1 cellular context compared by ENCODE assay signal in the genomic region with DNA sequence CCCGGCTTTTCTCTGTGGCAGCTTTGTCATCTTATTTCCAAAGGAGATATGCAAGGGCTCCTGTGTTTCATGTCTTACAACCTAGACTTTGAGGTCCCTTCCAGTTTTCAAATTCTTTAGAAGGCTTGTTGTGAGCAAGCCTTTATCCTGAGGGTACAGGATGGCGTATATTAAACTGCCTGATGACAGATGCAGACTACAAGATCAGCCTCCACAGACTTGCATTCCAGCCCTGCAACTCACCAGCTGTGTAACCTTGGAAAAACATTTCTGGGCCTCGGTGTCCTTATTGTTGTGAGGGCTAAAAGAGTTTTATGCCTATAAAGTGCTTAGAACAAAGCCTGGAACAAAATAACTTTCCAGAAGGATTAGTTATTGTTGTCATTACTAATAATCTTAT.
TF ChIP-seq lines count a peak whose summit lies in the region.

No MANE protein-coding gene starts in this region.

TF ChIP-seq in SK-N-SH treated with all-trans-retinoic acid at 6 μM for 48 hours, 23 proteins besides CTCF, POLR2A, EP300 and RAD21 (continued from another document):
- TF ChIP-seq TCF4 (CRISPR knock-in tag; IDR thresholded peaks at IDR 0.05; ENCODE audit: borderline replicate concordance) (no peak), GLIS3 (CRISPR knock-in tag; IDR thresholded peaks at IDR 0.05) (no peak)
